Comparison of ENCODE assay signal across 17 cellular contexts in the genomic region with DNA sequence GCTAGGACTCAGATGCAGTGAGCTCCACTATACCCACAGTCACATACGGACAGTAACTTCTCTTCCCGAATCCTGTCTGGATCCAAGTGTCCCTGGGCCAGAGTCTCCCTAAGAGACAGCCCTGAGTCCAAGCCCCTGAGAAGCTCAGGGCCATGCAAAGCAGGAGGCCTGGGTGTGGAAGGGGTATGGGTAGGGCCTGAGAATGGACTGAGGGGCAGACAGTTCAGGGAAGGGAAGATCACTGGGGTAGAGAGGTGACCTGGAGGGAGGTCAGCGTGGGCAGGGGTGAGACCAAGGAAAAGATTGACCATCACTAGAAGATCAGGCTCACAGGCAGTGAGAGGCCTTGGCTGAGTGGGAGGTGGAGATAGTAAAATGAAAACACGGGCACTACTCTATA. TPM values are rescaled to one million over a fixed set of nuclear protein-coding genes. Genes with fewer than 3 reads are reported as not detected.
"Had no signal": no experiment of that assay in that cellular context is flagged by ENCODE, and none has a peak within 500 bp of the region (broad histone marks: within the 10 kb centered on the region; RNA-seq: fewer than 3 reads in every experiment).

No MANE protein-coding gene starts in this region.

- ATAC-seq: effector memory CD8-positive, alpha-beta T cell; gastrocnemius medialis; left lobe of liver; mucosa of descending colon; naive thymus-derived CD4-positive, alpha-beta T cell; stimulated activated memory B cell treated with anti-CD40 and anti-IgM and Interleukin-4, amounts not matched to agents 10 μg/mL and 1 μg/mL and 100 μg/mL, for 72 hours had no signal

- H3K36me3 ChIP-seq: breast epithelium, gastrocnemius medialis had no signal

- H3K27me3 ChIP-seq: breast epithelium, gastrocnemius medialis had no signal

- H3K4me3 ChIP-seq: breast epithelium, gastrocnemius medialis, mucosa of descending colon, SK-N-MC had no signal

- H3K27ac ChIP-seq: SK-N-MC had no signal

- DNase-seq: activated CD4-positive, alpha-beta memory T cell treated with anti-CD3 and anti-CD28 coated beads for 36 hours; activated CD4-positive, CD25-positive, alpha-beta regulatory T cell treated with anti-CD3 and anti-CD28 coated beads, Interleukin-2, amount 50 U/mL, for 72 hours; activated naive CD8-positive, alpha-beta T cell treated with anti-CD3 and anti-CD28 coated beads, Interleukin-2, amount 10 ng/mL, durations not matched to agents 7 days and 5 days; cerebellar nuclear complex; effector memory CD8-positive, alpha-beta T cell; gastrocnemius medialis; islet precursor cell; naive thymus-derived CD4-positive, alpha-beta T cell; retina; stimulated activated CD4-positive, alpha-beta T cell treated with anti-CD3 and anti-CD28 coated beads, Interleukin-2, amount 100 ng/mL, for 48 hours; T-helper 1 cell; T1000 had no signal

- H3K9me3 ChIP-seq: breast epithelium, gastrocnemius medialis, mucosa of descending colon had no signal

RNA-seq across cellular contexts. Expression of gene RAMACL, which starts 31.8 kb away (rescaled TPM):
- polyA plus RNA-seq: naive thymus-derived CD4-positive, alpha-beta T cell had no signal
